8 cellular contexts compared by ENCODE assay signal in the genomic region with DNA sequence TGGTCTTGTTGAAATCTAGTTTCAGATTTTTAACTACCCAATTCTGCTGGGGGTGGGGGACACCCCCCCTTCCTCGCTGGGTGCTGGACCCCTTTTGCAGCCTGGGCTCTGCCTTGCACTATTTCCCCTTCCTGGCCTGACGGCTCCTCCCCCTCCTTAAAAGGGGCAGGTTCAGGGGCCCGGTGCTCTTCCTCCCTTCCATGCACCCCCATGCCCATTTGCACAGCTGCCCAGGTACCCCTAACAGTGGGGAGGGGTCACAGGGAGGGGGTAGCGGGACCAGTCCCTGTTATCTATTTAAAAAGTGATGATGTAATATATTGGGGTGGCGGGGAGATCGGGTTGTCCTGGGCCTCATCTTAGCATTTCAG. TPM values are rescaled to one million over a fixed set of nuclear protein-coding genes. Genes with fewer than 3 reads are reported as not detected.
DNase-seq lines count a peak whose midpoint lies in the region; ATAC-seq and TF ChIP-seq lines count a peak whose summit lies in the region.

No MANE protein-coding gene starts in this region.

- intact Hi-C loops in activated CD4-positive, alpha-beta T cell treated with anti-CD3 and anti-CD28 coated beads for 36 hours (cut with DNase I, micrococcal nuclease): loop anchor here (1.0 to 5.0 kb wide), 12 partner anchors 9 to 82 kb away; a partner anchor contains a TSS

- peaks cover 8 to 10% of the 10 kb centered on the region in 2 donors for H3K4me1 ChIP-seq in thoracic aorta (ENCODE audit: control insufficient read depth in 1 of 2, low read depth in 2 of 2)

- H3K9me3 Mint-ChIP-seq in activated CD4-positive, alpha-beta T cell treated with anti-CD3 and anti-CD28 coated beads for 36 hours (ENCODE audit: low read depth): no peaks in the 10 kb centered on the region
- H3K9me3 Mint-ChIP-seq in activated CD4-positive, alpha-beta memory T cell treated with anti-CD3 and anti-CD28 coated beads, Interleukin-2, amount 10 ng/mL, durations not matched to agents 7 days and 5 days: no peaks in the 10 kb centered on the region

- H3K9me3 ChIP-seq in iPS-18c (ENCODE audit: control insufficient read depth, insufficient read depth, low read length) (no peaks in the 10 kb centered on the region), thoracic aorta (no peaks in the 10 kb centered on the region)

- H3K27ac Mint-ChIP-seq in activated CD4-positive, alpha-beta T cell treated with anti-CD3 and anti-CD28 coated beads for 36 hours: peak overlapping the region; percentile 69
- H3K27ac Mint-ChIP-seq in activated CD4-positive, alpha-beta memory T cell treated with anti-CD3 and anti-CD28 coated beads, Interleukin-2, amount 10 ng/mL, durations not matched to agents 7 days and 5 days: peak overlapping the region; percentile 26

- H3K36me3 Mint-ChIP-seq in activated CD4-positive, alpha-beta T cell treated with anti-CD3 and anti-CD28 coated beads for 36 hours (ENCODE audit: low read depth): peaks cover 44% of the 10 kb centered on the region
- H3K36me3 Mint-ChIP-seq in activated CD4-positive, alpha-beta memory T cell treated with anti-CD3 and anti-CD28 coated beads, Interleukin-2, amount 10 ng/mL, durations not matched to agents 7 days and 5 days (ENCODE audit: low read depth): peaks cover 50% of the 10 kb centered on the region

- H3K4me3 Mint-ChIP-seq in activated CD4-positive, alpha-beta T cell treated with anti-CD3 and anti-CD28 coated beads for 36 hours: peak overlapping the region; percentile 53
- no peak overlapping the region for H3K4me3 Mint-ChIP-seq in activated CD4-positive, alpha-beta memory T cell treated with anti-CD3 and anti-CD28 coated beads, Interleukin-2, amount 10 ng/mL, durations not matched to agents 7 days and 5 days

- CTCF ChIA-PET in activated CD4-positive, alpha-beta T cell treated with anti-CD3 and anti-CD28 coated beads for 36 hours (lab: Charles Lee): interaction anchor here (0.5 to 6.1 kb wide), 22 partner anchors 10 to 458 kb away, joined by 3 to 86 read pairs (median 4); a partner anchor contains a TSS
- CTCF ChIA-PET in activated CD4-positive, alpha-beta memory T cell treated with anti-CD3 and anti-CD28 coated beads, Interleukin-2, amount 10 ng/mL, durations not matched to agents 7 days and 5 days (lab: Charles Lee): interaction anchor here (0.5 to 8.1 kb wide), 22 partner anchors 10 to 458 kb away, joined by 3 to 139 read pairs (median 8); a partner anchor contains a TSS

- peak overlapping the region in 1 of 2 donors; percentile 95 for H3K27ac ChIP-seq in thoracic aorta

- H3K4me1 Mint-ChIP-seq in activated CD4-positive, alpha-beta T cell treated with anti-CD3 and anti-CD28 coated beads for 36 hours: peaks cover 63% of the 10 kb centered on the region
- peaks cover 58% of the 10 kb centered on the region for H3K4me1 Mint-ChIP-seq in activated CD4-positive, alpha-beta memory T cell treated with anti-CD3 and anti-CD28 coated beads, Interleukin-2, amount 10 ng/mL, durations not matched to agents 7 days and 5 days

- POLR2A ChIA-PET in activated CD4-positive, alpha-beta T cell treated with anti-CD3 and anti-CD28 coated beads for 36 hours (lab: Charles Lee): interaction anchor here (0.6 to 1.0 kb wide), 2 partner anchors 19 to 35 kb away, joined by 3 to 7 read pairs; a partner anchor contains a TSS
- POLR2A ChIA-PET in activated CD4-positive, alpha-beta memory T cell treated with anti-CD3 and anti-CD28 coated beads, Interleukin-2, amount 10 ng/mL, durations not matched to agents 7 days and 5 days (lab: Charles Lee): interaction anchor here (0.8 to 14.7 kb wide), 8 partner anchors 11 to 81 kb away, joined by 3 to 203 read pairs (median 12); a partner anchor contains a TSS

- ATAC-seq in activated CD4-positive, alpha-beta T cell treated with anti-CD3 and anti-CD28 coated beads for 36 hours: peak; percentile 2
- ATAC-seq in thoracic aorta (ENCODE audit: insufficient number of reproducible peaks, low FRiP score, low read depth) (peak; percentile 31), HG03457 (IDR thresholded peaks at IDR 0.05; ENCODE audit: unreplicated experiment) (no peak), HG03442 (IDR thresholded peaks at IDR 0.05; ENCODE audit: unreplicated experiment) (no peak)

- peak; percentile 30 for DNase-seq in activated CD4-positive, alpha-beta T cell treated with anti-CD3 and anti-CD28 coated beads for 36 hours
- no peak for DNase-seq in activated CD4-positive, alpha-beta T cell treated with anti-CD3 and anti-CD28 coated beads, Interleukin-2, amount 50 U/mL, for 1 hour
- DNase-seq in activated CD4-positive, alpha-beta memory T cell treated with anti-CD3 and anti-CD28 coated beads, Interleukin-2, amount 10 ng/mL, durations not matched to agents 7 days and 5 days: no peak
- DNase-seq in thoracic aorta (ENCODE audit: low spot score) (no peak), GDM1 (lab: John Stamatoyannopoulos, UW) (no peak)

- H3K4me3 ChIP-seq in iPS-18c (ENCODE audit: insufficient read depth, low read depth, low read length): peak overlapping the region; percentile 62; the same call in 1 of the 2 replicates
- peak overlapping the region; percentile 80 for H3K4me3 ChIP-seq in thoracic aorta

- H3K36me3 ChIP-seq in thoracic aorta: no peaks in the 10 kb centered on the region

- no peak for TF ChIP-seq CTCF in thoracic aorta (IDR thresholded peaks at IDR 0.05)

- no peaks in the 10 kb centered on the region for H3K27me3 Mint-ChIP-seq in activated CD4-positive, alpha-beta T cell treated with anti-CD3 and anti-CD28 coated beads for 36 hours
- no peaks in the 10 kb centered on the region for H3K27me3 Mint-ChIP-seq in activated CD4-positive, alpha-beta memory T cell treated with anti-CD3 and anti-CD28 coated beads, Interleukin-2, amount 10 ng/mL, durations not matched to agents 7 days and 5 days

- no peaks in the 10 kb centered on the region for H3K27me3 ChIP-seq in thoracic aorta (replicated peaks; ENCODE audit: insufficient read depth)

RNA-seq across cellular contexts. Expression of a gene that starts 15.3 kb away (rescaled TPM):
- total RNA-seq in activated CD4-positive, alpha-beta T cell treated with anti-CD3 and anti-CD28 coated beads for 36 hours: 100 to 1,000 TPM in 1 of 2 experiments, 10 to 100 TPM in 1; 94.0 to 105 TPM
- 100 to 1,000 TPM; 151 to 152 TPM for total RNA-seq in activated CD4-positive, alpha-beta memory T cell treated with anti-CD3 and anti-CD28 coated beads, Interleukin-2, amount 10 ng/mL, durations not matched to agents 7 days and 5 days
- 10 to 100 TPM; 35.3 to 66.3 TPM for total RNA-seq in thoracic aorta

RNA-seq across cellular contexts. Expression of a gene that starts 15.7 kb away (rescaled TPM):
- under 1 TPM; 0.46 to 0.67 TPM for total RNA-seq in activated CD4-positive, alpha-beta T cell treated with anti-CD3 and anti-CD28 coated beads for 36 hours
- total RNA-seq in activated CD4-positive, alpha-beta memory T cell treated with anti-CD3 and anti-CD28 coated beads, Interleukin-2, amount 10 ng/mL, durations not matched to agents 7 days and 5 days: under 1 TPM; 0.18 to 0.40 TPM
- total RNA-seq in thoracic aorta: under 1 TPM in 1 of 2 donors, not detected in 1; 0.42 TPM

RNA-seq across cellular contexts. Expression of a gene that starts 15.7 kb away (rescaled TPM):
- not detected for total RNA-seq in activated CD4-positive, alpha-beta T cell treated with anti-CD3 and anti-CD28 coated beads for 36 hours
- total RNA-seq in activated CD4-positive, alpha-beta memory T cell treated with anti-CD3 and anti-CD28 coated beads, Interleukin-2, amount 10 ng/mL, durations not matched to agents 7 days and 5 days: not detected
- not detected for total RNA-seq in thoracic aorta

RNA-seq across cellular contexts. Expression of a gene that starts 24.5 kb away (rescaled TPM):
- under 1 TPM; 0.79 to 0.80 TPM for total RNA-seq in activated CD4-positive, alpha-beta T cell treated with anti-CD3 and anti-CD28 coated beads for 36 hours
- 1 to 10 TPM in 1 of 2 experiments, under 1 TPM in 1; 0.35 to 1.2 TPM for total RNA-seq in activated CD4-positive, alpha-beta memory T cell treated with anti-CD3 and anti-CD28 coated beads, Interleukin-2, amount 10 ng/mL, durations not matched to agents 7 days and 5 days
- not detected for total RNA-seq in thoracic aorta

RNA-seq across cellular contexts. Expression of a gene that starts 33.2 kb away (rescaled TPM):
- total RNA-seq in activated CD4-positive, alpha-beta T cell treated with anti-CD3 and anti-CD28 coated beads for 36 hours: 10 to 100 TPM; 42.4 to 48.8 TPM
- total RNA-seq in activated CD4-positive, alpha-beta memory T cell treated with anti-CD3 and anti-CD28 coated beads, Interleukin-2, amount 10 ng/mL, durations not matched to agents 7 days and 5 days: 10 to 100 TPM; 73.9 to 76.4 TPM
- 100 to 1,000 TPM; 119 to 144 TPM for total RNA-seq in thoracic aorta

Comparison
In these comparisons a context has a peak if more than half of its experiments do, and no peak if none do; other contexts are left out.
1. ATAC-seq: peak in activated CD4-positive, alpha-beta T cell treated with anti-CD3 and anti-CD28 coated beads for 36 hours (single experiment) and thoracic aorta (single experiment); none in HG03457 (single experiment) and HG03442 (single experiment).